Comparison of ENCODE assay signal across 18 cellular contexts in the genomic region with DNA sequence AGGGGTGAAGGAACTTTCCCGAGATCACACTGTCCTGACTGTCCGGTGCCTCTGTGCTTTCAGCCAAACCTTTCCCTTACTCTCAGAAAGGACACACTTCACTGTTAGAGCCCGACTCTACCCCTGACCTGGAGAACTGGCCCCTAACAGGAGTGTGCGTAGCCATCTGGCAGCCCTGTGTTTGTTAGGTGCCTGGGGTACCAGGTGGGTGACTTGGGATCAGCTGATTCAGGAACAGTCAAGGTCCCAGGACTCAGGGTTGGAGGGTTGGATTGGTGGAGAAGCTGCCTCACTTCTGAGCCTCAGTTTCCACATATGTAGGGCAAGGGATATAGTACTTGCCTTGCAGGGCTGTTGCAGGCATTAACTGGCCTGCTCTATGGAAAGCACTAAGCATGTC.
"Had no signal": no experiment of that assay in that cellular context is flagged by ENCODE, and none has a peak within 500 bp of the region (broad histone marks: within the 10 kb centered on the region; RNA-seq: fewer than 3 reads in every experiment).

No MANE protein-coding gene starts in this region.

- H3K4me3 Mint-ChIP-seq: dendritic cell treated with granulocyte-macrophage colony-stimulating factor and Interleukin-4, amounts not matched to agents 40 ng/mL and 50 ng/mL, for 4 days; effector memory CD8-positive, alpha-beta T cell; naive thymus-derived CD4-positive, alpha-beta T cell had no signal

- H3K9me3 ChIP-seq: gastrocnemius medialis, lower lobe of right lung had no signal

- H3K4me1 ChIP-seq: esophagus muscularis mucosa, gastrocnemius medialis, heart right ventricle, left lung, lower lobe of right lung had no signal

- H3K4me3 ChIP-seq: esophagus muscularis mucosa, gastrocnemius medialis, heart right ventricle, left lung, lower lobe of right lung had no signal

- H3K36me3 ChIP-seq: esophagus muscularis mucosa, gastrocnemius medialis, heart right ventricle, left lung, lower lobe of right lung had no signal

- ATAC-seq: effector memory CD8-positive, alpha-beta T cell; gastrocnemius medialis; heart right ventricle; left lung; left ventricle myocardium superior; lower lobe of right lung; naive thymus-derived CD4-positive, alpha-beta T cell had no signal

- H3K4me1 Mint-ChIP-seq: naive thymus-derived CD4-positive, alpha-beta T cell had no signal

- H3K9me3 Mint-ChIP-seq: dendritic cell treated with granulocyte-macrophage colony-stimulating factor and Interleukin-4, amounts not matched to agents 40 ng/mL and 50 ng/mL, for 4 days; effector memory CD8-positive, alpha-beta T cell had no signal

- H3K27me3 ChIP-seq: gastrocnemius medialis had no signal

- DNase-seq: cortex of kidney; effector CD8-positive, alpha-beta T cell; effector memory CD8-positive, alpha-beta T cell; foreskin melanocyte; gastrocnemius medialis; glutamatergic neuron; heart right ventricle; hippocampal formation; kidney; kidney glomerular epithelial cell; left lung; left ventricle myocardium superior; lower lobe of right lung; mesenchymal stem cell; midbrain; naive thymus-derived CD4-positive, alpha-beta T cell had no signal

- H3K27ac Mint-ChIP-seq: dendritic cell treated with granulocyte-macrophage colony-stimulating factor and Interleukin-4, amounts not matched to agents 40 ng/mL and 50 ng/mL, for 4 days; effector memory CD8-positive, alpha-beta T cell; naive thymus-derived CD4-positive, alpha-beta T cell had no signal

- H3K27ac ChIP-seq: esophagus muscularis mucosa, gastrocnemius medialis, heart right ventricle, left lung, lower lobe of right lung had no signal

- H3K36me3 Mint-ChIP-seq: naive thymus-derived CD4-positive, alpha-beta T cell had no signal
